9 cellular contexts compared by ENCODE assay signal in genomic region chr15:89105147-89105546, GRCh38. TPM values are rescaled to one million over a fixed set of nuclear protein-coding genes. Genes with fewer than 3 reads are reported as not detected.
DNase-seq lines count a peak whose midpoint lies in the region; ATAC-seq and TF ChIP-seq lines count a peak whose summit lies in the region.
"Had no signal": no experiment of that assay in that cellular context is flagged by ENCODE, and none has a peak within 500 bp of the region (broad histone marks: within the 10 kb centered on the region; RNA-seq: fewer than 3 reads in every experiment).

No MANE protein-coding gene starts in this region.

- ATAC-seq in omental fat pad (ENCODE audit: low FRiP score) (peak; percentile 60), HG03135 (IDR thresholded peaks at IDR 0.05; ENCODE audit: unreplicated experiment) (no peak), GM18498 (IDR thresholded peaks at IDR 0.05; ENCODE audit: unreplicated experiment) (no peak), GM21825 (IDR thresholded peaks at IDR 0.05; ENCODE audit: unreplicated experiment) (no peak)

- TF ChIP-seq CTCF in AG09309 (IDR thresholded peaks at IDR 0.05; ENCODE audit: control insufficient read depth, insufficient read depth, low read depth, low read length, missing control alignments) (no peak), RWPE1 (conservative IDR thresholded peaks at IDR 0.05; ENCODE audit: low read depth) (no peak), fibroblast of pulmonary artery (IDR thresholded peaks at IDR 0.05; ENCODE audit: low read length, missing control alignments) (no peak), omental fat pad (IDR thresholded peaks at IDR 0.05) (no peak)

- POLR2A ChIA-PET in RWPE1 (lab: Yijun Ruan, JAX; ENCODE audit: low non-redundant PET) = no interaction called here

- DNase-seq in AG09309 (ENCODE audit: low read depth) (peak; percentile 91), RWPE1 (ENCODE audit: low spot score) (peak; percentile 79), fibroblast of pulmonary artery (ENCODE audit: low read depth) (peak; percentile 97), omental fat pad (ENCODE audit: low spot score) (no peak)
- DNase-seq in stimulated activated CD8-positive, alpha-beta memory T cell treated with anti-CD3 and anti-CD28 coated beads, Interleukin-4, amount 100 ng/mL, for 48 hours = no peak
- DNase-seq: mesendoderm had no signal

- H3K4me3 ChIP-seq in AG09309 (ENCODE audit: control insufficient read depth, low read depth, low read length) (no peak overlapping the region), fibroblast of pulmonary artery (replicated peaks; ENCODE audit: low read depth, low read length) (peak overlapping the region; percentile 13)

- CTCF ChIA-PET in RWPE1 (lab: Yijun Ruan, JAX) = interaction anchor here (0.7 kb wide), 1 partner anchor 894 kb away, joined by 4 read pairs; no protein-coding TSS in a partner anchor

- H3K27ac ChIP-seq in RWPE1 = no peak overlapping the region

RNA-seq across cellular contexts. Expression of gene ABHD2, which starts 16.9 kb away (rescaled TPM):
- 100 to 1,000 TPM in 1 of 4 donors, 10 to 100 TPM in 3; 53.3 to 110 (median 68.6) TPM for total RNA-seq in omental fat pad

Comparison
In these comparisons a context has a peak if more than half of its experiments do, and no peak if none do; other contexts are left out.
1. DNase-seq: peak in AG09309 (single experiment), RWPE1 (single experiment) and fibroblast of pulmonary artery (single experiment); none in omental fat pad (single experiment) and stimulated activated CD8-positive, alpha-beta memory T cell treated with anti-CD3 and anti-CD28 coated beads, Interleukin-4, amount 100 ng/mL, for 48 hours (single experiment).